9 cellular contexts compared by ENCODE assay signal in the genomic region with DNA sequence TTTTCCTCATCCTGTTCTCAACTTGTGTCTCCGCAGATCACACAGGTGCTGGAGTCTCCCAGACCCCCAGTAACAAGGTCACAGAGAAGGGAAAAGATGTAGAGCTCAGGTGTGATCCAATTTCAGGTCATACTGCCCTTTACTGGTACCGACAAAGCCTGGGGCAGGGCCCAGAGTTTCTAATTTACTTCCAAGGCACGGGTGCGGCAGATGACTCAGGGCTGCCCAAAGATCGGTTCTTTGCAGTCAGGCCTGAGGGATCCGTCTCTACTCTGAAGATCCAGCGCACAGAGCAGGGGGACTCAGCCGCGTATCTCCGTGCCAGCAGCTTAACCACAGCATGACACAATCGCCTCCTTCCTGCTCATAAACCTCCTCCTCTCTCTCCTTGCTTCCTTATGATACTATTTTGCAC.
DNase-seq lines count a peak whose midpoint lies in the region; ATAC-seq, FAIRE-seq and TF ChIP-seq lines count a peak whose summit lies in the region.
"Had no signal": no experiment of that assay in that cellular context is flagged by ENCODE, and none has a peak within 500 bp of the region (broad histone marks: within the 10 kb centered on the region; RNA-seq: fewer than 3 reads in every experiment).

No MANE protein-coding gene starts in this region.

- 3% methylated on average over 11 of the region's 11 CpGs for WGBS in K562 (ENCODE audit: insufficient coverage, low coverage, missing lambda C conversion rate)

- no peaks in the 10 kb centered on the region for H3K36me3 ChIP-seq in K562 (ENCODE audit: control insufficient read depth, insufficient read depth, low read length)

- TF ChIP-seq POLR2A in K562 (conservative IDR thresholded peaks at IDR 0.05): no peak

- TF ChIP-seq RAD21 in K562 (CRISPR knock-in tag; conservative IDR thresholded peaks at IDR 0.05 in 1 of 2, IDR thresholded peaks at IDR 0.05 in 1 of 2): no peak

- no peak for TF ChIP-seq EP300 in K562 (IDR thresholded peaks at IDR 0.05; ENCODE audit: low read length)

- peak; percentile 66 to 81 for ATAC-seq in activated CD4-positive, CD25-positive, alpha-beta regulatory T cell treated with anti-CD3 and anti-CD28 coated beads, Interleukin-2, amount 50 U/mL, for 24 hours
- no peak for ATAC-seq in K562
- no peak for ATAC-seq in left lobe of liver

- H3K27ac ChIP-seq in K562 (ENCODE audit: extremely low read depth, low read depth, low read length): no peak overlapping the region

- no peaks in the 10 kb centered on the region for H3K27me3 ChIP-seq in K562 (ENCODE audit: control insufficient read depth in 2 of 2, insufficient read depth in 2 of 2, low read length in 2 of 2)

- POLR2A ChIA-PET in K562 (lab: Yijun Ruan, JAX): interaction anchor here (0.6 kb wide), 1 partner anchor 818 kb away, joined by 3 read pairs; no protein-coding TSS in a partner anchor

- FAIRE-seq in RCC 7860 (lab: Jason Lieb, UNC): peak; percentile 90
- no peak for FAIRE-seq in K562 (lab: Jason Lieb, UNC)
- FAIRE-seq: A204.1 had no signal

- in situ Hi-C loops in K562 (cut with MboI): no loop called here
- in situ Hi-C loops in ACHN (cut with HindIII; ENCODE audit: low pct_ligation_motif_present, low pct_unique_long_range_greater_than_20kb, low sequenced_read_pairs): no loop called here

- H3K4me1 ChIP-seq in K562 (replicated peaks in 1 of 2; ENCODE audit: control insufficient read depth in 2 of 2, insufficient read depth in 2 of 2, low read length in 2 of 2): no peaks in the 10 kb centered on the region

- H3K4me2 ChIP-seq in K562 (ENCODE audit: insufficient read depth, low read length): no peak overlapping the region

- intact Hi-C loops in K562 (cut with micrococcal nuclease): no loop called here

- H3K9me3 ChIP-seq in K562 (replicated peaks; ENCODE audit: control insufficient read depth, insufficient read depth, low read depth, low read length): no peaks in the 10 kb centered on the region

- DNase-seq in activated CD4-positive, CD25-positive, alpha-beta regulatory T cell (lab: John Stamatoyannopoulos, UW): no peak
- peak; percentile 84 for DNase-seq in RCC 7860 (ENCODE audit: low spot score)
- DNase-seq in K562 (ENCODE audit: extremely low read depth in 1 of 4, low spot score in 3 of 4): no peak
- DNase-seq in stimulated activated CD4-positive, alpha-beta T cell treated with anti-CD3 and anti-CD28 coated beads, Interleukin-2, amount 100 ng/mL, for 48 hours: peak; percentile 28 to 36
- no peak for DNase-seq in NCI-H2029 treated with DMSO at 0.1 percent for 48 hours (lab: John Stamatoyannopoulos, UW)
- no peak for DNase-seq in ACHN
- no peak for DNase-seq in left lobe of liver (ENCODE audit: low spot score)

- peak overlapping the region; percentile 11; the same call in 1 of the 2 replicates for H2AFZ ChIP-seq in K562 (ENCODE audit: low read depth, low read length)

- H3K9ac ChIP-seq in K562 (ENCODE audit: insufficient read depth in 1 of 2, low read depth in 2 of 2, low read length in 2 of 2): no peak overlapping the region

- BruUV-seq in K562 (replicated peaks; lab: Mats Ljungman, UMichigan): no TSS peak

- H3K4me3 ChIP-seq in K562: no peak overlapping the region

- no peaks in the 10 kb centered on the region for H3K9me1 ChIP-seq in K562 (ENCODE audit: control insufficient read depth, insufficient read depth, low read length)

- no peak for TF ChIP-seq CTCF in K562 (IDR thresholded peaks at IDR 0.05 in 2 of 3, conservative IDR thresholded peaks at IDR 0.05 in 1 of 3; ENCODE audit: insufficient read depth in 2 of 3, low read depth in 1 of 3, low read length in 3 of 3)

- no peaks in the 10 kb centered on the region for H4K20me1 ChIP-seq in K562 (replicated peaks; ENCODE audit: control insufficient read depth, insufficient read depth, low read length)

- CTCF ChIA-PET in K562 (lab: Yijun Ruan, JAX; ENCODE audit: low intra/inter-chr PET ratio): no interaction called here

- H3K79me2 ChIP-seq in K562 (ENCODE audit: control insufficient read depth, insufficient read depth, low read length): no peaks in the 10 kb centered on the region

TF ChIP-seq in K562, 482 proteins besides CTCF, POLR2A, EP300 and RAD21:
- TF ChIP-seq ZBTB17 (CRISPR knock-in tag; IDR thresholded peaks at IDR 0.05): peak; percentile 63; the same call in 1 of the 2 replicates
- TF ChIP-seq TAF15 (IDR thresholded peaks at IDR 0.05; ENCODE audit: low read depth, low read length): no peak

Comparison
In these comparisons a context has a peak if more than half of its experiments do, and no peak if none do; other contexts are left out.
1. ATAC-seq: peak in activated CD4-positive, CD25-positive, alpha-beta regulatory T cell treated with anti-CD3 and anti-CD28 coated beads, Interleukin-2, amount 50 U/mL, for 24 hours (2 of 2); none in K562 (single experiment) and left lobe of liver (single experiment).
2. DNase-seq: peak in RCC 7860 (single experiment) and stimulated activated CD4-positive, alpha-beta T cell treated with anti-CD3 and anti-CD28 coated beads, Interleukin-2, amount 100 ng/mL, for 48 hours (2 of 2); none in activated CD4-positive, CD25-positive, alpha-beta regulatory T cell (0 of 4), K562 (0 of 4), NCI-H2029 treated with DMSO at 0.1 percent for 48 hours (single experiment), ACHN (single experiment) and left lobe of liver (single experiment).